In the genomic region with DNA sequence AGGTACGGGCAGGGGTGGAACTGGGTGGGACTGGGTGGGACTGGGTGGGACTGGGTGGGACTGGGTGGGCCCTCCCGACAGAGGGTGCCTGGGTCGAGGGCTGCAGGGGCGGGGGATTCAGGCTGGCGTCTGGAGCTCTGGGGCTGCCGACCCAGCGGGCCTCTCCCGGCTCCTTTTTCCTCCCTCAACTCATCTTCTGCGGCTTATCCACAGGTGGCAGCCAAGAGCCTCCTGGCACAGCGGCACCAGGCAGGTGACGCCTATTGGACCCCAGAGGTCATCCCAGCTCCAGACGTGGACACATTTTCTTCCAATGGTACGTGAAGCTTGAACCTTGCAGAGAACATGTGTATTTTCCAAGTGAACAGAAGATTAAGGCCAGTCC, we compare ENCODE assay signal across 7 cellular contexts. TPM values are rescaled to one million over a fixed set of nuclear protein-coding genes. Genes with fewer than 3 reads are reported as not detected.
DNase-seq lines count a peak whose midpoint lies in the region; ATAC-seq, FAIRE-seq and TF ChIP-seq lines count a peak whose summit lies in the region.

No MANE protein-coding gene starts in this region.

- peaks cover 45% of the 10 kb centered on the region for H3K36me3 ChIP-seq in K562 (ENCODE audit: control insufficient read depth, insufficient read depth, low read length)

- peaks cover 8 to 14% of the 10 kb centered on the region in 2 experiments; a peak in 4 of 5 replicates for H3K4me1 ChIP-seq in K562 (replicated peaks in 1 of 2; ENCODE audit: control insufficient read depth in 2 of 2, insufficient read depth in 2 of 2, low read length in 2 of 2)

- in situ Hi-C loops in K562 (cut with MboI), result no loop called here

- no peak for TF ChIP-seq EP300 in K562 (IDR thresholded peaks at IDR 0.05; ENCODE audit: low read length)

- CTCF ChIA-PET in K562 (lab: Yijun Ruan, JAX; ENCODE audit: low intra/inter-chr PET ratio), result no interaction called here

- intact Hi-C loops in K562 (cut with micrococcal nuclease), result loop anchor here (5.0 to 10.0 kb wide), 2 partner anchors 98 to 176 kb away; partner anchors contain the start of genes ZNF584 and ZSCAN22

- POLR2A ChIA-PET in K562 (lab: Yijun Ruan, JAX), result interaction anchor here (1.1 to 1.9 kb wide), 4 partner anchors 8 to 133 kb away, joined by 4 to 10 read pairs (median 8); partner anchors contain the start of gene ZNF497

- H3K4me3 ChIP-seq in GM08714 (ENCODE audit: low read length), result peak overlapping the region; percentile 81
- H3K4me3 ChIP-seq in K562, result peak overlapping the region; percentile 56

- no peak for TF ChIP-seq POLR2A in K562 (conservative IDR thresholded peaks at IDR 0.05)

- no TSS peak for BruUV-seq in K562 (replicated peaks; lab: Mats Ljungman, UMichigan)

- DNase-seq in NCI-H2196 treated with DMSO at 0.1 percent for 48 hours (lab: John Stamatoyannopoulos, UW; ENCODE audit: unreplicated experiment) (peak; percentile 24), K562 (ENCODE audit: extremely low read depth in 1 of 4, low spot score in 3 of 4) (peak in 3 of 4 experiments; percentile 44 to 61 (median 55)), iPS-NIHi11 (ENCODE audit: low spot score) (peak; percentile 84), SHP77 treated with DMSO at 0.1 percent for 48 hours (lab: John Stamatoyannopoulos, UW) (no peak)
- peak; percentile 37 for DNase-seq in stimulated activated CD4-positive, alpha-beta T cell treated with anti-CD3 and anti-CD28 coated beads, Interleukin-15, amount 100 ng/mL, for 24 hours

- H2AFZ ChIP-seq in K562 (ENCODE audit: low read depth, low read length), result peak overlapping the region; percentile 80; the same call in 1 of the 2 replicates

- peak; percentile 47 to 77 (median 60); a peak in 5 of 6 replicates for TF ChIP-seq CTCF in K562 (IDR thresholded peaks at IDR 0.05 in 2 of 3, conservative IDR thresholded peaks at IDR 0.05 in 1 of 3; ENCODE audit: insufficient read depth in 2 of 3, low read depth in 1 of 3, low read length in 3 of 3)

- ATAC-seq in K562 (peak; percentile 75), GM18517 (IDR thresholded peaks at IDR 0.05; ENCODE audit: unreplicated experiment) (no peak)

- H4K20me1 ChIP-seq in K562 (replicated peaks; ENCODE audit: control insufficient read depth, insufficient read depth, low read length), result no peaks in the 10 kb centered on the region

- no peak for FAIRE-seq in K562 (lab: Jason Lieb, UNC)

- H3K27ac ChIP-seq in K562 (ENCODE audit: extremely low read depth, low read depth, low read length), result peak overlapping the region; percentile 91

- no peaks in the 10 kb centered on the region for H3K9me1 ChIP-seq in K562 (ENCODE audit: control insufficient read depth, insufficient read depth, low read length)

- TF ChIP-seq RAD21 in K562 (CRISPR knock-in tag; conservative IDR thresholded peaks at IDR 0.05 in 1 of 2, IDR thresholded peaks at IDR 0.05 in 1 of 2), result peak in 1 of 2 experiments; percentile 20; a peak in 1 of 4 replicates

- WGBS in K562 (ENCODE audit: insufficient coverage, low coverage, missing lambda C conversion rate), result 22% methylated on average over 7 of the region's 13 CpGs

- peak overlapping the region; percentile 83 to 92 for H3K9ac ChIP-seq in K562 (ENCODE audit: insufficient read depth in 1 of 2, low read depth in 2 of 2, low read length in 2 of 2)

- peak overlapping the region; percentile 81 for H3K4me2 ChIP-seq in K562 (ENCODE audit: insufficient read depth, low read length)

- H3K79me2 ChIP-seq in K562 (ENCODE audit: control insufficient read depth, insufficient read depth, low read length), result peaks cover 34% of the 10 kb centered on the region

- peaks cover 12% of the 10 kb centered on the region for H3K9me3 ChIP-seq in K562 (replicated peaks; ENCODE audit: control insufficient read depth, insufficient read depth, low read depth, low read length)

- no peaks in the 10 kb centered on the region; a peak in 1 of 5 replicates for H3K27me3 ChIP-seq in K562 (ENCODE audit: control insufficient read depth in 2 of 2, insufficient read depth in 2 of 2, low read length in 2 of 2)

TF ChIP-seq in K562, 482 proteins besides CTCF, POLR2A, EP300 and RAD21 (continues in another document):
- no peak for TF ChIP-seq MXD1 (CRISPR knock-in tag; IDR thresholded peaks at IDR 0.05; ENCODE audit: borderline replicate concordance, poor library complexity, severe bottlenecking)

RNA-seq across cellular contexts. Expression of gene ZNF544, which starts 0.5 kb away (rescaled TPM):
- total RNA-seq in K562 (2011; cell fraction: chromatin; rRNA removed; ENCODE audit: low replicate concordance), result 180 and 209 TPM in 2 replicates
- total RNA-seq in K562 (2011; cell fraction: nucleolus; rRNA removed), result 126 and 168 TPM in 2 replicates
- total RNA-seq in K562 (2011; cell fraction: nucleoplasm; rRNA removed), result 185 and 198 TPM in 2 replicates
- total RNA-seq in K562 (2014; rRNA removed), result 59.0 and 64.1 TPM in 2 replicates
- 51.3 and 53.5 TPM in 2 replicates for total RNA-seq in K562 (2014; rRNA removed; fragmentation: Illumina TruSeq; extraction: Trizol)
- total RNA-seq in K562 (2015; rRNA removed; fragmentation: Illumina TruSeq; extraction: Trizol), result 37.8 and 39.4 TPM in 2 replicates
- total RNA-seq in K562 (2021), result 37.5 and 43.6 TPM in 2 replicates
- polyA plus RNA-seq in K562 (2011; rRNA removed), result 45.6 and 53.5 TPM in 2 replicates
- polyA plus RNA-seq in K562 (2011; cell fraction: cytosol; rRNA removed), result 58.4 and 62.6 TPM in 2 replicates
- polyA plus RNA-seq in K562 (2011; cell fraction: nucleus; rRNA removed), result 46.0 and 65.8 TPM in 2 replicates
- polyA plus RNA-seq in K562 (2012), result 35.3 and 39.5 TPM in 2 replicates
- polyA plus RNA-seq in K562 (2014; fragmentation: Illumina TruSeq; extraction: Trizol), result 32.3 and 39.3 TPM in 2 replicates
- 10 to 100 TPM; 23.6 to 28.6 TPM for polyA plus RNA-seq in K562 (2014; fragmentation: Nextera tagmentation; extraction: Ambion mirVana)
- polyA plus RNA-seq in K562 (2014; rRNA removed), result 41.4 and 53.8 TPM in 2 replicates
- polyA minus RNA-seq in K562 (2011; rRNA and poly(A)+ RNA removed), result 51.3 and 61.6 TPM in 2 replicates
- 20.8 and 23.3 TPM in 2 replicates for polyA minus RNA-seq in K562 (2011; cell fraction: cytosol; rRNA and poly(A)+ RNA removed)
- polyA minus RNA-seq in K562 (2011; cell fraction: nucleus; rRNA and poly(A)+ RNA removed), result 45.1 and 54.5 TPM in 2 replicates

RNA-seq across cellular contexts. Expression of gene ZNF274, which starts 46.4 kb away (rescaled TPM):
- total RNA-seq in K562 (2011; cell fraction: chromatin; rRNA removed; ENCODE audit: low replicate concordance), result 87.2 and 99.4 TPM in 2 replicates
- 74.9 and 80.5 TPM in 2 replicates for total RNA-seq in K562 (2011; cell fraction: nucleolus; rRNA removed)
- total RNA-seq in K562 (2011; cell fraction: nucleoplasm; rRNA removed), result 74.5 and 86.6 TPM in 2 replicates
- total RNA-seq in K562 (2014; rRNA removed) (28.1 and 31.1 TPM in 2 replicates), K562 (2014; rRNA removed; fragmentation: Illumina TruSeq; extraction: Trizol) (26.8 and 28.9 TPM in 2 replicates), K562 (2015; rRNA removed; fragmentation: Illumina TruSeq; extraction: Trizol) (21.5 and 22.1 TPM in 2 replicates), K562 (2021) (28.2 and 28.7 TPM in 2 replicates)
- polyA plus RNA-seq in K562 (2011; rRNA removed) (35.3 and 37.0 TPM in 2 replicates), K562 (2014; fragmentation: Illumina TruSeq; extraction: Trizol) (32.0 and 32.8 TPM in 2 replicates), K562 (2014; fragmentation: Nextera tagmentation; extraction: Ambion mirVana) (1 to 10 TPM; 5.2 to 5.4 TPM), K562 (2014; rRNA removed) (31.0 and 33.6 TPM in 2 replicates)
- 22.3 and 30.4 TPM in 2 replicates for polyA plus RNA-seq in K562 (2011; cell fraction: cytosol; rRNA removed)
- 53.2 and 72.8 TPM in 2 replicates for polyA plus RNA-seq in K562 (2011; cell fraction: nucleus; rRNA removed)
- polyA plus RNA-seq in K562 (2012), result 21.8 and 36.4 TPM in 2 replicates
- polyA minus RNA-seq in K562 (2011; rRNA and poly(A)+ RNA removed), result 32.7 and 33.5 TPM in 2 replicates
- 15.4 and 16.8 TPM in 2 replicates for polyA minus RNA-seq in K562 (2011; cell fraction: cytosol; rRNA and poly(A)+ RNA removed)
- polyA minus RNA-seq in K562 (2011; cell fraction: nucleus; rRNA and poly(A)+ RNA removed), result 34.1 and 47.1 TPM in 2 replicates

RNA-seq across cellular contexts. Expression of gene ZNF8, which starts 49.5 kb away (rescaled TPM):
- total RNA-seq in K562 (2011; cell fraction: chromatin; rRNA removed; ENCODE audit: low replicate concordance), result 22.6 and 25.3 TPM in 2 replicates
- total RNA-seq in K562 (2011; cell fraction: nucleolus; rRNA removed), result 15.4 and 17.0 TPM in 2 replicates
- 21.6 and 29.5 TPM in 2 replicates for total RNA-seq in K562 (2011; cell fraction: nucleoplasm; rRNA removed)
- total RNA-seq in K562 (2014; rRNA removed) (5.4 and 6.4 TPM in 2 replicates), K562 (2014; rRNA removed; fragmentation: Illumina TruSeq; extraction: Trizol) (5.4 and 5.6 TPM in 2 replicates), K562 (2015; rRNA removed; fragmentation: Illumina TruSeq; extraction: Trizol) (5.6 and 5.8 TPM in 2 replicates), K562 (2021) (7.0 and 7.7 TPM in 2 replicates)
- polyA plus RNA-seq in K562 (2011; rRNA removed) (4.7 and 6.4 TPM in 2 replicates), K562 (2014; fragmentation: Illumina TruSeq; extraction: Trizol) (3.1 and 3.2 TPM in 2 replicates), K562 (2014; fragmentation: Nextera tagmentation; extraction: Ambion mirVana) (1 to 10 TPM in 1 of 2 experiments, under 1 TPM in 1; 0.71 to 1.0 TPM), K562 (2014; rRNA removed) (3.7 and 3.8 TPM in 2 replicates)
- polyA plus RNA-seq in K562 (2011; cell fraction: cytosol; rRNA removed), result 4.2 and 6.3 TPM in 2 replicates
- 12.4 and 13.1 TPM in 2 replicates for polyA plus RNA-seq in K562 (2011; cell fraction: nucleus; rRNA removed)
- polyA plus RNA-seq in K562 (2012), result 1.3 and 1.5 TPM in 2 replicates
- polyA minus RNA-seq in K562 (2011; rRNA and poly(A)+ RNA removed), result 10.6 and 11.6 TPM in 2 replicates
- 7.4 and 9.4 TPM in 2 replicates for polyA minus RNA-seq in K562 (2011; cell fraction: cytosol; rRNA and poly(A)+ RNA removed)
- polyA minus RNA-seq in K562 (2011; cell fraction: nucleus; rRNA and poly(A)+ RNA removed), result 3.9 and 6.4 TPM in 2 replicates
